In genomic region chr14:93778453-93778852, GRCh38 we compare ENCODE assay signal across 18 cellular contexts. TPM values are rescaled to one million over a fixed set of nuclear protein-coding genes. Genes with fewer than 3 reads are reported as not detected.
"Had no signal": no experiment of that assay in that cellular context is flagged by ENCODE, and none has a peak within 500 bp of the region (broad histone marks: within the 10 kb centered on the region; RNA-seq: fewer than 3 reads in every experiment).

No MANE protein-coding gene starts in this region.

- ATAC-seq: activated CD4-positive, alpha-beta T cell treated with anti-CD3 and anti-CD28 coated beads for 36 hours; foreskin keratinocyte; left lobe of liver; natural killer cell treated with Interleukin-12 subunit alpha and Interleukin-12 subunit beta and Interleukin-15 and Interleukin-18, amount 100 ng/mL, for 72 hours had no signal

- DNase-seq: activated CD4-positive, alpha-beta T cell treated with anti-CD3 and anti-CD28 coated beads for 36 hours; activated CD4-positive, alpha-beta T cell treated with anti-CD3 and anti-CD28 coated beads, Interleukin-2, amount 50 U/mL, for 48 hours; activated gamma-delta T cell; endodermal cell; foreskin keratinocyte; glutamatergic neuron; islet precursor cell; retina; stimulated activated CD4-positive, alpha-beta T cell treated with anti-CD3 and anti-CD28 coated beads, Interleukin-4, amount 100 ng/mL, for 1 hour; T-helper 2 cell; trophoblast cell had no signal

- H3K27ac ChIP-seq: epithelial cell of prostate, foreskin keratinocyte, skin epidermis had no signal

RNA-seq across cellular contexts. Expression of gene PRIMA1, which starts 9.8 kb away (rescaled TPM):
- total RNA-seq: activated CD4-positive, alpha-beta T cell treated with anti-CD3 and anti-CD28 coated beads for 36 hours; bronchial epithelial cell; dermis microvascular lymphatic vessel endothelial cell; fibroblast of lung; foreskin keratinocyte; natural killer cell treated with Interleukin-12 subunit alpha and Interleukin-12 subunit beta and Interleukin-15 and Interleukin-18, amount 100 ng/mL, for 72 hours had no signal
- polyA plus RNA-seq: fibroblast of lung, foreskin keratinocyte had no signal
